In genomic region chr5:43305948-43306563, GRCh38 we compare ENCODE assay signal across 1 cellular context.
TF ChIP-seq lines count a peak whose summit lies in the region.

No MANE protein-coding gene starts in this region.

TF ChIP-seq in HCT116, 20 proteins besides CTCF, POLR2A, EP300 and RAD21 (continued from another document):
- TF ChIP-seq, protein P1, sequence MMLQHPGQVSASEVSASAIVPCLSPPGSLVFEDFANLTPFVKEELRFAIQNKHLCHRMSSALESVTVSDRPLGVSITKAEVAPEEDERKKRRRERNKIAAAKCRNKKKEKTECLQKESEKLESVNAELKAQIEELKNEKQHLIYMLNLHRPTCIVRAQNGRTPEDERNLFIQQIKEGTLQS (IDR thresholded peaks at IDR 0.05): no peak
- TF ChIP-seq EZH2phosphoT487 (IDR thresholded peaks at IDR 0.05; ENCODE audit: borderline replicate concordance) (no peak), TCF7L2 (IDR thresholded peaks at IDR 0.05; ENCODE audit: borderline replicate concordance, extremely low read depth, insufficient read depth, insufficient read length) (no peak), JUND (IDR thresholded peaks at IDR 0.05) (no peak)
- TF ChIP-seq, protein P2, sequence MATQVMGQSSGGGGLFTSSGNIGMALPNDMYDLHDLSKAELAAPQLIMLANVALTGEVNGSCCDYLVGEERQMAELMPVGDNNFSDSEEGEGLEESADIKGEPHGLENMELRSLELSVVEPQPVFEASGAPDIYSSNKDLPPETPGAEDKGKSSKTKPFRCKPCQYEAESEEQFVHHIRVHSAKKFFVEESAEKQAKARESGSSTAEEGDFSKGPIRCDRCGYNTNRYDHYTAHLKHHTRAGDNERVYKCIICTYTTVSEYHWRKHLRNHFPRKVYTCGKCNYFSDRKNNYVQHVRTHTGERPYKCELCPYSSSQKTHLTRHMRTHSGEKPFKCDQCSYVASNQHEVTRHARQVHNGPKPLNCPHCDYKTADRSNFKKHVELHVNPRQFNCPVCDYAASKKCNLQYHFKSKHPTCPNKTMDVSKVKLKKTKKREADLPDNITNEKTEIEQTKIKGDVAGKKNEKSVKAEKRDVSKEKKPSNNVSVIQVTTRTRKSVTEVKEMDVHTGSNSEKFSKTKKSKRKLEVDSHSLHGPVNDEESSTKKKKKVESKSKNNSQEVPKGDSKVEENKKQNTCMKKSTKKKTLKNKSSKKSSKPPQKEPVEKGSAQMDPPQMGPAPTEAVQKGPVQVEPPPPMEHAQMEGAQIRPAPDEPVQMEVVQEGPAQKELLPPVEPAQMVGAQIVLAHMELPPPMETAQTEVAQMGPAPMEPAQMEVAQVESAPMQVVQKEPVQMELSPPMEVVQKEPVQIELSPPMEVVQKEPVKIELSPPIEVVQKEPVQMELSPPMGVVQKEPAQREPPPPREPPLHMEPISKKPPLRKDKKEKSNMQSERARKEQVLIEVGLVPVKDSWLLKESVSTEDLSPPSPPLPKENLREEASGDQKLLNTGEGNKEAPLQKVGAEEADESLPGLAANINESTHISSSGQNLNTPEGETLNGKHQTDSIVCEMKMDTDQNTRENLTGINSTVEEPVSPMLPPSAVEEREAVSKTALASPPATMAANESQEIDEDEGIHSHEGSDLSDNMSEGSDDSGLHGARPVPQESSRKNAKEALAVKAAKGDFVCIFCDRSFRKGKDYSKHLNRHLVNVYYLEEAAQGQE (IDR thresholded peaks at IDR 0.05; ENCODE audit: low read depth): no peak
